19 cellular contexts compared by ENCODE assay signal in genomic region chr14:100422556-100423420, GRCh38. TPM values are rescaled to one million over a fixed set of nuclear protein-coding genes. Genes with fewer than 3 reads are reported as not detected.
DNase-seq lines count a peak whose midpoint lies in the region; FAIRE-seq and TF ChIP-seq lines count a peak whose summit lies in the region.
"Had no signal": no experiment of that assay in that cellular context is flagged by ENCODE, and none has a peak within 500 bp of the region (broad histone marks: within the 10 kb centered on the region; RNA-seq: fewer than 3 reads in every experiment).

No MANE protein-coding gene starts in this region.

- CTCF ChIA-PET in HEK293 (lab: Yijun Ruan, JAX) = interaction anchor here (0.5 to 2.9 kb wide), 3 partner anchors 12 to 222 kb away, joined by 3 to 21 read pairs (median 16); no protein-coding TSS in a partner anchor
- CTCF ChIA-PET in CD4-positive, alpha-beta memory T cell (lab: Charles Lee; ENCODE audit: partially characterized antibody) = interaction anchor here (0.9 kb wide), 1 partner anchor 239 kb away, joined by 3 read pairs; no protein-coding TSS in a partner anchor

- H3K27ac ChIP-seq in HEK293 (ENCODE audit: extremely low read depth, low read depth, low read length) = no peak overlapping the region
- H3K27ac ChIP-seq in CD4-positive, alpha-beta memory T cell (ENCODE audit: low read depth, low read length) = no peak overlapping the region
- no peak overlapping the region for H3K27ac ChIP-seq in kidney (ENCODE audit: low read depth in 2 of 2, low read length in 2 of 2)
- H3K27ac ChIP-seq: gastroesophageal sphincter, HL-60, thoracic aorta had no signal

- POLR2A ChIA-PET in HEK293 (lab: Yijun Ruan, JAX) = no interaction called here
- POLR2A ChIA-PET in CD4-positive, alpha-beta memory T cell (lab: Charles Lee; ENCODE audit: partially characterized antibody) = no interaction called here

- H3K36me3 ChIP-seq in HEK293 (ENCODE audit: control insufficient read depth in 2 of 2, insufficient read depth in 1 of 2, low read length in 2 of 2) (no peaks in the 10 kb centered on the region), kidney (ENCODE audit: control insufficient read depth in 1 of 2, insufficient read depth in 2 of 2, low read length in 2 of 2) (no peaks in the 10 kb centered on the region)
- no peaks in the 10 kb centered on the region for H3K36me3 ChIP-seq in CD4-positive, alpha-beta memory T cell (ENCODE audit: insufficient read depth, low read length)
- H3K36me3 ChIP-seq: BE2C, gastroesophageal sphincter, thoracic aorta had no signal

- H3K4me3 Mint-ChIP-seq in CD4-positive, alpha-beta memory T cell = no peak overlapping the region
- H3K4me3 Mint-ChIP-seq in activated CD4-positive, alpha-beta T cell treated with anti-CD3 and anti-CD28 coated beads, Interleukin-2, amount 10 ng/mL, durations not matched to agents 24 days and 14 days = no peak overlapping the region
- H3K4me3 Mint-ChIP-seq: activated naive CD8-positive, alpha-beta T cell had no signal

- TF ChIP-seq CTCF in HEK293 (tag by site-specific recombination; IDR thresholded peaks at IDR 0.05) (no peak), astrocyte of the cerebellum (IDR thresholded peaks at IDR 0.05; ENCODE audit: low read depth, low read length, missing control alignments) (no peak), kidney (IDR thresholded peaks at IDR 0.05; ENCODE audit: borderline replicate concordance, extremely low read depth, insufficient read depth) (no peak)

- H3K27ac Mint-ChIP-seq in CD4-positive, alpha-beta memory T cell = no peak overlapping the region
- H3K27ac Mint-ChIP-seq in activated CD4-positive, alpha-beta T cell treated with anti-CD3 and anti-CD28 coated beads, Interleukin-2, amount 10 ng/mL, durations not matched to agents 24 days and 14 days = no peak overlapping the region
- H3K27ac Mint-ChIP-seq: activated naive CD8-positive, alpha-beta T cell had no signal

- intact Hi-C loops in CD4-positive, alpha-beta memory T cell (cut with micrococcal nuclease) = no loop called here
- intact Hi-C loops in activated CD4-positive, alpha-beta T cell treated with anti-CD3 and anti-CD28 coated beads, Interleukin-2, amount 10 ng/mL, durations not matched to agents 24 days and 14 days (cut with micrococcal nuclease) = no loop called here
- intact Hi-C loops in kidney (cut with DNase I) = no loop called here

- H3K36me3 Mint-ChIP-seq in CD4-positive, alpha-beta memory T cell = peaks cover 0 to 3% of the 10 kb centered on the region in 2 donors
- H3K36me3 Mint-ChIP-seq in activated CD4-positive, alpha-beta T cell treated with anti-CD3 and anti-CD28 coated beads, Interleukin-2, amount 10 ng/mL, durations not matched to agents 24 days and 14 days (ENCODE audit: low read depth) = peaks cover 2% of the 10 kb centered on the region

- in situ Hi-C loops in astrocyte of the cerebellum (cut with HindIII; ENCODE audit: low sequenced_read_pairs) = no loop called here

- H3K4me1 Mint-ChIP-seq in CD4-positive, alpha-beta memory T cell = peaks cover 9 to 13% (median 11%) of the 10 kb centered on the region in 4 donors
- H3K4me1 Mint-ChIP-seq in activated CD4-positive, alpha-beta T cell treated with anti-CD3 and anti-CD28 coated beads, Interleukin-2, amount 10 ng/mL, durations not matched to agents 24 days and 14 days = peaks cover 6% of the 10 kb centered on the region

- DNase-seq in astrocyte of the cerebellum (ENCODE audit: low read depth) = peak; percentile 75
- DNase-seq in fibroblast of peridontal ligament (ENCODE audit: extremely low read depth) = peak; percentile 74
- peak; percentile 86 for DNase-seq in smooth muscle cell of the brain vasculature (ENCODE audit: low read depth, low spot score)
- no peak for DNase-seq in CD4-positive, alpha-beta memory T cell
- DNase-seq in activated CD4-positive, alpha-beta T cell treated with anti-CD3 and anti-CD28 coated beads, Interleukin-2, amount 10 ng/mL, durations not matched to agents 24 days and 14 days = no peak
- DNase-seq in kidney = no peak
- DNase-seq: activated CD4-positive, alpha-beta T cell treated with anti-CD3 and anti-CD28 coated beads, Interleukin-2, amount 50 U/mL, for 1 hour; activated T-cell treated with anti-CD3 and anti-CD28 coated beads, Interleukin-2, amount 50 U/mL, for 1 hour; GOT3; left ventricle myocardium superior; NCI-H1048; NCI-H2081 treated with DMSO at 0.1 percent for 48 hours; stimulated activated CD4-positive, alpha-beta T cell treated with anti-CD3 and anti-CD28 coated beads, Interleukin-4, amount 100 ng/mL, for 24 hours had no signal

- H3K4me1 ChIP-seq in HEK293 (ENCODE audit: control insufficient read depth, insufficient read depth, low read length) (no peaks in the 10 kb centered on the region; the same call in 1 of the 2 replicates), kidney (ENCODE audit: control insufficient read depth in 1 of 2, insufficient read depth in 1 of 2, low read depth in 1 of 2, low read length in 2 of 2) (no peaks in the 10 kb centered on the region)
- peaks cover 8% of the 10 kb centered on the region for H3K4me1 ChIP-seq in CD4-positive, alpha-beta memory T cell (ENCODE audit: insufficient read depth, low read length)

- H3K27me3 ChIP-seq in CD4-positive, alpha-beta memory T cell (ENCODE audit: insufficient read depth, low read length) = no peaks in the 10 kb centered on the region
- H3K27me3 ChIP-seq: BE2C, gastroesophageal sphincter had no signal

- H3K9ac ChIP-seq in kidney (ENCODE audit: low read length in 2 of 2) = no peak overlapping the region

- H3K4me3 ChIP-seq in HEK293 (ENCODE audit: low read depth, low read length) (no peak overlapping the region), astrocyte of the cerebellum (ENCODE audit: low read depth, low read length) (no peak overlapping the region), kidney (ENCODE audit: low read length in 2 of 2) (no peak overlapping the region)
- H3K4me3 ChIP-seq in CD4-positive, alpha-beta memory T cell (ENCODE audit: low read length in 2 of 2) = no peak overlapping the region
- H3K4me3 ChIP-seq: gastroesophageal sphincter, thoracic aorta had no signal

- FAIRE-seq in kidney (lab: Jason Lieb, UNC) = no peak

- H3K9me3 Mint-ChIP-seq in CD4-positive, alpha-beta memory T cell = no peaks in the 10 kb centered on the region
- H3K9me3 Mint-ChIP-seq in activated CD4-positive, alpha-beta T cell treated with anti-CD3 and anti-CD28 coated beads, Interleukin-2, amount 10 ng/mL, durations not matched to agents 24 days and 14 days = no peaks in the 10 kb centered on the region

- H3K9me3 ChIP-seq in HEK293 (ENCODE audit: control insufficient read depth, insufficient read depth, low read depth, low read length) (no peaks in the 10 kb centered on the region), kidney (ENCODE audit: control insufficient read depth in 1 of 2, low read length in 2 of 2) (no peaks in the 10 kb centered on the region)
- H3K9me3 ChIP-seq in CD4-positive, alpha-beta memory T cell (ENCODE audit: control insufficient read depth in 1 of 2, low read length in 2 of 2) = no peaks in the 10 kb centered on the region
- H3K9me3 ChIP-seq: BE2C, gastroesophageal sphincter, thoracic aorta had no signal

- no peaks in the 10 kb centered on the region for H3K27me3 Mint-ChIP-seq in CD4-positive, alpha-beta memory T cell
- H3K27me3 Mint-ChIP-seq in activated CD4-positive, alpha-beta T cell treated with anti-CD3 and anti-CD28 coated beads, Interleukin-2, amount 10 ng/mL, durations not matched to agents 24 days and 14 days = no peaks in the 10 kb centered on the region
- H3K27me3 Mint-ChIP-seq: activated naive CD8-positive, alpha-beta T cell had no signal

TF ChIP-seq in HEK293, 187 proteins besides CTCF, POLR2A, EP300 and RAD21 (continues in another document):
- TF ChIP-seq ZNF654 (tag by site-specific recombination; IDR thresholded peaks at IDR 0.05; ENCODE audit: low read depth) (no peak), ZNF132 (tag by site-specific recombination; IDR thresholded peaks at IDR 0.05; ENCODE audit: borderline replicate concordance) (no peak), KLF8 (tag by site-specific recombination; IDR thresholded peaks at IDR 0.05) (no peak), ZNF398 (tag by site-specific recombination; IDR thresholded peaks at IDR 0.05) (no peak), MEIS1 (CRISPR knock-in tag; IDR thresholded peaks at IDR 0.05; ENCODE audit: borderline replicate concordance) (no peak), GLIS1 (tag by site-specific recombination; IDR thresholded peaks at IDR 0.05) (no peak), ZNF776 (tag by site-specific recombination; IDR thresholded peaks at IDR 0.05; ENCODE audit: borderline replicate concordance) (no peak), ZNF184 (tag by site-specific recombination; IDR thresholded peaks at IDR 0.05) (0 out of 2 replicates have a peak, but pooled peaks have one; percentile 34), ZNF221 (tag by site-specific recombination; IDR thresholded peaks at IDR 0.05; ENCODE audit: borderline replicate concordance) (no peak), ZNF366 (tag by site-specific recombination; conservative IDR thresholded peaks at IDR 0.05) (peak; percentile 27; the same call in 1 of the 2 replicates), ZNF791 (tag by site-specific recombination; IDR thresholded peaks at IDR 0.05) (no peak), ZBTB7A (tag by site-specific recombination; IDR thresholded peaks at IDR 0.05; ENCODE audit: low read depth) (no peak)

RNA-seq across cellular contexts. Expression of gene WDR25, which starts 46.5 kb away (rescaled TPM):
- total RNA-seq in CD4-positive, alpha-beta memory T cell = 1 to 10 TPM; 5.7 to 6.5 TPM
- 10 to 100 TPM in 1 of 2 donors, 1 to 10 TPM in 1; 9.2 to 14.4 TPM for polyA plus RNA-seq in CD4-positive, alpha-beta memory T cell
- total RNA-seq in activated CD4-positive, alpha-beta T cell treated with anti-CD3 and anti-CD28 coated beads, Interleukin-2, amount 10 ng/mL, durations not matched to agents 24 days and 14 days = 7.2 and 7.3 TPM in 2 replicates
- total RNA-seq in kidney = 12.9 TPM
- polyA plus RNA-seq in kidney (ENCODE audit: insufficient read depth, low read depth, low replicate concordance) = 11.7 TPM

Comparison
In these comparisons a context has a peak if more than half of its experiments do, and no peak if none do; other contexts are left out.
1. DNase-seq: peak in astrocyte of the cerebellum (single experiment), fibroblast of peridontal ligament (single experiment) and smooth muscle cell of the brain vasculature (single experiment); none in CD4-positive, alpha-beta memory T cell (0 of 5), activated CD4-positive, alpha-beta T cell treated with anti-CD3 and anti-CD28 coated beads, Interleukin-2, amount 10 ng/mL, durations not matched to agents 24 days and 14 days (single experiment) and kidney (single experiment).